In genomic region chr13:102495663-102496062, GRCh38 we compare ENCODE assay signal across 24 cellular contexts.
"Had no signal": no experiment of that assay in that cellular context is flagged by ENCODE, and none has a peak within 500 bp of the region (broad histone marks: within the 10 kb centered on the region; RNA-seq: fewer than 3 reads in every experiment).

No MANE protein-coding gene starts in this region.

- H3K4me2 ChIP-seq: KMS-11, PC-9 had no signal

- H3K9me3 ChIP-seq: Peyer's patch, SJCRH30 had no signal

- H2AFZ ChIP-seq: PC-9 had no signal

- H3K27me3 ChIP-seq: Peyer's patch, SJCRH30 had no signal

- DNase-seq: IMR-90, Kasumi-1, MM.1S, NCI-H1092 treated with DMSO at 0.1 percent for 48 hours, NCI-H1436, NCI-H187, NCI-H2029, NCI-H2081 treated with DMSO at 0.1 percent for 48 hours, NCI-H2171, NCI-H226, NCI-H446, NCI-H510A, NCI-H524 treated with DMSO at 0.1 percent for 48 hours, NCI-H69, NCI-H774, OCI-M1, PC-9, Peyer's patch, SHP77 treated with DMSO at 0.1 percent for 48 hours, SJCRH30 had no signal

- H3K4me1 ChIP-seq: Peyer's patch, SJCRH30 had no signal

- H3K9ac ChIP-seq: KMS-11 had no signal

- H3K4me3 ChIP-seq: PC-9, Peyer's patch, SJCRH30, SK-N-MC had no signal

- H3K36me3 ChIP-seq: Peyer's patch, SJCRH30 had no signal

- ATAC-seq: HepG2, Right ventricle myocardium inferior had no signal

- H3K27ac ChIP-seq: KMS-11, PC-9, Peyer's patch, SJCRH30, SK-N-MC had no signal
